14 cellular contexts compared by ENCODE assay signal in genomic region chr3:128385080-128385832, GRCh38.
A peak's percentile ranks its signal among the peaks of the same experiment; 100 is the strongest.
DNase-seq lines count a peak whose midpoint lies in the region; ATAC-seq and TF ChIP-seq lines count a peak whose summit lies in the region.
"Had no signal": no experiment of that assay in that cellular context is flagged by ENCODE, and none has a peak within 500 bp of the region (broad histone marks: within the 10 kb centered on the region; RNA-seq: fewer than 3 reads in every experiment).

No MANE protein-coding gene starts in this region.

- dilution Hi-C loops in IMR-90 (cut with HindIII; ENCODE audit: low sequenced_read_pairs, unreplicated experiment) = no loop called here

- H3K27ac Mint-ChIP-seq in nephron = peak overlapping the region; percentile 80 to 93 (median 91)
- H3K27ac Mint-ChIP-seq: B cell; T-helper 1 cell treated with Interleukin-12 subunit alpha and Interleukin-12 subunit beta and Interleukin-4 antibody, amounts not matched to agents 30 μg/mL and 1 μg/mL, for 36 hours had no signal

- H3K4me1 ChIP-seq in IMR-90 (ENCODE audit: control insufficient read depth, insufficient read depth, low read length) (peaks cover 9% of the 10 kb centered on the region; the same call in 1 of the 2 replicates), Karpas-422 (ENCODE audit: low read length) (no peaks in the 10 kb centered on the region)

- H3K9me2 ChIP-seq in Karpas-422 (replicated peaks; ENCODE audit: insufficient read depth, low read length) = no peaks in the 10 kb centered on the region

- POLR2A ChIA-PET in IMR-90 (lab: Charles Lee; ENCODE audit: unreplicated experiment) = no interaction called here

- no peak for TF ChIP-seq POLR2A in IMR-90 (IDR thresholded peaks at IDR 0.05; ENCODE audit: low read depth, low read length)

- H2AFZ ChIP-seq in IMR-90 (replicated peaks; ENCODE audit: low read length, poor library complexity) = no peak overlapping the region
- no peak overlapping the region for H2AFZ ChIP-seq in Karpas-422 (ENCODE audit: low read length)

- H2BK5ac ChIP-seq in IMR-90 (ENCODE audit: low read depth, low read length, poor library complexity, severe bottlenecking) = no peak overlapping the region

- no peak overlapping the region for H2AK5ac ChIP-seq in IMR-90 (ENCODE audit: low read depth, low read length)

- no peak overlapping the region for H3K23ac ChIP-seq in IMR-90 (ENCODE audit: low read depth, low read length)

- H3K4me1 Mint-ChIP-seq in nephron = peaks cover 72% of the 10 kb centered on the region
- H3K4me1 Mint-ChIP-seq: B cell had no signal

- no peaks in the 10 kb centered on the region; a peak in 1 of 4 replicates for H3K79me1 ChIP-seq in IMR-90 (ENCODE audit: low read depth in 1 of 2, low read length in 2 of 2)

- H3K79me2 ChIP-seq in Karpas-422 (ENCODE audit: low read length) = no peaks in the 10 kb centered on the region

- 71% methylated on average over 6 of the region's 11 CpGs; no CpG with 5 or more reads in 1 of the 2 experiments for WGBS in IMR-90 (ENCODE audit: extremely low coverage in 2 of 2, insufficient read length in 1 of 2), 2 experiments

- in situ Hi-C loops in IMR-90 (cut with MboI; ENCODE audit: low sequenced_read_pairs) = no loop called here

- H2BK120ac ChIP-seq in IMR-90 (ENCODE audit: low read depth, low read length) = no peak overlapping the region

- H3K9me3 Mint-ChIP-seq in nephron = no peaks in the 10 kb centered on the region
- H3K9me3 Mint-ChIP-seq: T-helper 1 cell treated with Interleukin-12 subunit alpha and Interleukin-12 subunit beta and Interleukin-4 antibody, amounts not matched to agents 30 μg/mL and 1 μg/mL, for 36 hours had no signal

- BruUV-seq in IMR-90 (replicated peaks; lab: Mats Ljungman, UMichigan) = no TSS peak

- peaks cover 8% of the 10 kb centered on the region for H4K20me1 ChIP-seq in IMR-90 (ENCODE audit: insufficient read depth, low read length)
- H4K20me1 ChIP-seq in Karpas-422 (ENCODE audit: insufficient read depth, low read depth, low read length) = peaks cover 3% of the 10 kb centered on the region; the same call in 1 of the 2 replicates

- H3K27ac ChIP-seq in 22Rv1 (peak overlapping the region; percentile 98), IMR-90 (ENCODE audit: insufficient read depth, low read length) (no peak overlapping the region), Karpas-422 (ENCODE audit: low read length) (no peak overlapping the region)
- H3K27ac ChIP-seq: dorsolateral prefrontal cortex, KMS-11 had no signal

- H3K4ac ChIP-seq in IMR-90 (ENCODE audit: low read depth, low read length) = no peak overlapping the region

- no peak overlapping the region for H2AK9ac ChIP-seq in IMR-90 (replicated peaks; ENCODE audit: low read depth, low read length, poor library complexity)

- intact Hi-C loops in IMR-90 (cut with micrococcal nuclease) = no loop called here

- H4K8ac ChIP-seq in IMR-90 (ENCODE audit: low read depth in 2 of 2, low read length in 2 of 2) = no peak overlapping the region

- H3K9me1 ChIP-seq in IMR-90 (ENCODE audit: insufficient read depth, low read length) = peaks cover 3% of the 10 kb centered on the region; the same call in 1 of the 2 replicates

- H3K27me3 Mint-ChIP-seq in nephron (ENCODE audit: low read depth) = peaks cover 3% of the 10 kb centered on the region
- H3K27me3 Mint-ChIP-seq: B cell had no signal

- H3K4me2 ChIP-seq in IMR-90 (ENCODE audit: low read depth, low read length) (no peak overlapping the region), Karpas-422 (ENCODE audit: low read depth, low read length, poor library complexity, severe bottlenecking) (no peak overlapping the region)
- H3K4me2 ChIP-seq: KMS-11 had no signal

- H3K9me3 ChIP-seq in IMR-90 (ENCODE audit: control insufficient read depth, insufficient read depth, low read length) = no peaks in the 10 kb centered on the region
- H3K9me3 ChIP-seq in Karpas-422 (ENCODE audit: low read length) = no peaks in the 10 kb centered on the region

- H3K56ac ChIP-seq in IMR-90 (ENCODE audit: extremely low read depth, insufficient read depth, low read length) = no peak overlapping the region

- H3K9ac ChIP-seq in IMR-90 (ENCODE audit: low read depth, low read length) = no peak overlapping the region
- no peak overlapping the region for H3K9ac ChIP-seq in Karpas-422 (ENCODE audit: low read length)
- H3K9ac ChIP-seq: KMS-11 had no signal

- H2BK20ac ChIP-seq in IMR-90 (ENCODE audit: low read depth, low read length) = no peak overlapping the region

- H3K27me3 ChIP-seq in IMR-90 (ENCODE audit: control insufficient read depth, insufficient read depth, low read length) (no peaks in the 10 kb centered on the region), Karpas-422 (ENCODE audit: low read length) (no peaks in the 10 kb centered on the region)
- H3K27me3 ChIP-seq: dorsolateral prefrontal cortex had no signal

- no peak overlapping the region for H4K5ac ChIP-seq in IMR-90 (ENCODE audit: low read depth, low read length)

- TF ChIP-seq CTCF in 22Rv1 (IDR thresholded peaks at IDR 0.05) (no peak), IMR-90 (conservative IDR thresholded peaks at IDR 0.05; ENCODE audit: low read depth, low read length) (no peak), fibroblast of pulmonary artery (IDR thresholded peaks at IDR 0.05; ENCODE audit: low read length, missing control alignments) (no peak), nephron (IDR thresholded peaks at IDR 0.05; ENCODE audit: unreplicated experiment in 3 of 3) (no peak)

- DNase-seq in IMR-90 (peak; percentile 73), fibroblast of pulmonary artery (ENCODE audit: low read depth) (peak; percentile 87), Karpas-422 (no peak)
- DNase-seq in activated effector memory CD4-positive, alpha-beta T cell treated with Interleukin-2 at 50 U/mL for 16 hours = no peak
- no peak for DNase-seq in stimulated activated CD4-positive, alpha-beta T cell treated with anti-CD3 and anti-CD28 coated beads, Interleukin-15, amount 100 ng/mL, for 24 hours
- DNase-seq: activated CD8-positive, alpha-beta memory T cell treated with anti-CD3 and anti-CD28 coated beads, Interleukin-2, amount 50 U/mL, for 4 hours; NK-92 treated with Interleukin-12 subunit alpha and Interleukin-12 subunit beta, amount 100 ng/mL, for 24 hours had no signal

- no peak overlapping the region for H3K14ac ChIP-seq in IMR-90 (replicated peaks; ENCODE audit: low read depth, low read length)

- no peak overlapping the region for H4K91ac ChIP-seq in IMR-90 (ENCODE audit: insufficient read depth, low read depth, low read length)

- H3K36me3 Mint-ChIP-seq in nephron (ENCODE audit: low read depth) = peaks cover 6% of the 10 kb centered on the region

- peak; percentile 66 for ATAC-seq in IMR-90 (ENCODE audit: low read depth)
- no peak for ATAC-seq in HG02678 (IDR thresholded peaks at IDR 0.05; ENCODE audit: unreplicated experiment)

- no peak overlapping the region for H3K4me3 Mint-ChIP-seq in nephron
- H3K4me3 Mint-ChIP-seq: B cell; T-helper 1 cell treated with Interleukin-12 subunit alpha and Interleukin-12 subunit beta and Interleukin-4 antibody, amounts not matched to agents 30 μg/mL and 1 μg/mL, for 36 hours had no signal

- H2BK15ac ChIP-seq in IMR-90 (ENCODE audit: low read depth, low read length) = no peak overlapping the region

- H3K4me3 ChIP-seq in IMR-90 (ENCODE audit: insufficient read depth, low read depth, low read length) (no peak overlapping the region), fibroblast of pulmonary artery (replicated peaks; ENCODE audit: low read depth, low read length) (no peak overlapping the region), Karpas-422 (ENCODE audit: low read length) (no peak overlapping the region)
- H3K4me3 ChIP-seq: dorsolateral prefrontal cortex had no signal

- CTCF ChIA-PET in IMR-90 (lab: Yijun Ruan, JAX) = interaction anchor here (1.2 kb wide), 1 partner anchor 64 kb away, joined by 3 read pairs; no protein-coding TSS in a partner anchor

- TF ChIP-seq RAD21 in IMR-90 (IDR thresholded peaks at IDR 0.05; ENCODE audit: low read length) = no peak

- no peak overlapping the region for H3K18ac ChIP-seq in IMR-90 (ENCODE audit: low read depth, low read length)

- H3K36me3 ChIP-seq in IMR-90 (ENCODE audit: control insufficient read depth, insufficient read depth, low read length) (no peaks in the 10 kb centered on the region), Karpas-422 (ENCODE audit: insufficient read depth, low read length) (no peaks in the 10 kb centered on the region)

TF ChIP-seq in IMR-90, 13 proteins besides CTCF, POLR2A, EP300 and RAD21 (continues in another document):
- TF ChIP-seq ELK1 (IDR thresholded peaks at IDR 0.05; ENCODE audit: borderline replicate concordance, low read depth, low read length) = no peak
- TF ChIP-seq RFX5 (IDR thresholded peaks at IDR 0.05; ENCODE audit: low read depth, low read length) = no peak
- TF ChIP-seq MAZ (IDR thresholded peaks at IDR 0.05; ENCODE audit: borderline replicate concordance, low read depth, low read length) = no peak
- TF ChIP-seq CEBPB (IDR thresholded peaks at IDR 0.05; ENCODE audit: low read depth, low read length) = no peak
- TF ChIP-seq SMC3 (IDR thresholded peaks at IDR 0.05; ENCODE audit: low read depth, low read length) = no peak
- TF ChIP-seq FOS (IDR thresholded peaks at IDR 0.05; ENCODE audit: low read depth, low read length) = no peak
- TF ChIP-seq USF2 (IDR thresholded peaks at IDR 0.05; ENCODE audit: low read depth, low read length) = 0 out of 2 replicates have a peak, but pooled peaks have one; percentile 38
- TF ChIP-seq CHD1 (IDR thresholded peaks at IDR 0.05; ENCODE audit: low read depth, low read length) = no peak
- no peak for TF ChIP-seq RCOR1 (IDR thresholded peaks at IDR 0.05; ENCODE audit: insufficient replicate concordance, low read length)
- peak; percentile 96 for TF ChIP-seq BHLHE40 (IDR thresholded peaks at IDR 0.05; ENCODE audit: low read depth, low read length)
- TF ChIP-seq NFE2L2 (IDR thresholded peaks at IDR 0.05; ENCODE audit: low read depth, low read length) = no peak

Comparison
In these comparisons a context has a peak if more than half of its experiments do, and no peak if none do; other contexts are left out.
1. DNase-seq: peak in IMR-90 (single experiment) and fibroblast of pulmonary artery (single experiment); none in Karpas-422 (single experiment), activated effector memory CD4-positive, alpha-beta T cell treated with Interleukin-2 at 50 U/mL for 16 hours (single experiment) and stimulated activated CD4-positive, alpha-beta T cell treated with anti-CD3 and anti-CD28 coated beads, Interleukin-15, amount 100 ng/mL, for 24 hours (single experiment).